Comparison of ENCODE assay signal across 8 cellular contexts in genomic region chr18:23586249-23587196, GRCh38.
DNase-seq lines count a peak whose midpoint lies in the region; ATAC-seq lines count a peak whose summit lies in the region.

TSS of gene NPC1 (minus strand) at chr18:23586506. CDS start at chr18:23586343, 163 bp downstream.

- peaks cover 2% of the 10 kb centered on the region for H3K36me3 Mint-ChIP-seq in memory B cell

- H3K9me3 Mint-ChIP-seq in memory B cell = no peaks in the 10 kb centered on the region

- DNase-seq in COLO668 (lab: John Stamatoyannopoulos, UW; ENCODE audit: unreplicated experiment) = peak; percentile 97
- peak; percentile 94 for DNase-seq in HPDE6-E6E7 (ENCODE audit: extremely low spot score)
- peak; percentile 50 for DNase-seq in NK-92 (lab: John Stamatoyannopoulos, UW; ENCODE audit: unreplicated experiment)
- DNase-seq in activated CD8-positive, alpha-beta memory T cell treated with anti-CD3 and anti-CD28 coated beads for 24 hours = peak; percentile 97
- peak; percentile 83 for DNase-seq in effector CD8-positive, alpha-beta T cell (lab: John Stamatoyannopoulos, UW)
- DNase-seq in memory B cell (ENCODE audit: low spot score in 2 of 2) = peak; percentile 86 to 89
- DNase-seq in stimulated activated CD8-positive, alpha-beta memory T cell treated with anti-CD3 and anti-CD28 coated beads, Interleukin-12 subunit alpha, Interleukin-12 subunit beta, amount 100 ng/mL, for 24 hours (ENCODE audit: extremely low read depth) = peak; percentile 82

- H3K4me1 Mint-ChIP-seq in memory B cell = peaks cover 15% of the 10 kb centered on the region

- no peaks in the 10 kb centered on the region for H3K27me3 Mint-ChIP-seq in memory B cell

- peak within 1 kb of the TSS; percentile 96 for H3K27ac Mint-ChIP-seq in memory B cell

- peak within 1 kb of the TSS; percentile 92 for H3K4me3 Mint-ChIP-seq in memory B cell

- ATAC-seq in GM19463 (IDR thresholded peaks at IDR 0.05; ENCODE audit: unreplicated experiment) (peak; percentile 85), memory B cell (ENCODE audit: low read depth) (peak; percentile 84)

Comparison
In these comparisons a context has a peak if more than half of its experiments do, and no peak if none do; other contexts are left out.
1. Peak in every context shown above with its lines: DNase-seq and ATAC-seq.